Comparison of ENCODE assay signal across 24 cellular contexts in genomic region chr5:180850434-180851078, GRCh38. TPM values are rescaled to one million over a fixed set of nuclear protein-coding genes. Genes with fewer than 3 reads are reported as not detected.
"Had no signal": no experiment of that assay in that cellular context is flagged by ENCODE, and none has a peak within 500 bp of the region (broad histone marks: within the 10 kb centered on the region; RNA-seq: fewer than 3 reads in every experiment).

No MANE protein-coding gene starts in this region.

- H2AFZ ChIP-seq: neural progenitor cell had no signal

- H3K27me3 Mint-ChIP-seq: activated naive CD8-positive, alpha-beta T cell; effector memory CD8-positive, alpha-beta T cell; naive thymus-derived CD4-positive, alpha-beta T cell; stimulated activated naive CD8-positive, alpha-beta T cell treated with anti-CD3 and anti-CD28 coated beads, Interleukin-15, amount 100 ng/mL, for 72 hours had no signal

- H3K4me1 ChIP-seq: foreskin keratinocyte, neural progenitor cell, prostate gland, right atrium auricular region, suprapubic skin, transverse colon, uterus had no signal

- H3K27ac ChIP-seq: epithelial cell of prostate, foreskin keratinocyte, left lung, neural progenitor cell, prostate gland, right atrium auricular region, suprapubic skin, transverse colon, uterus had no signal

- H3K4me3 ChIP-seq: left lung, mucosa of descending colon, neural progenitor cell, prostate gland, right atrium auricular region, suprapubic skin, transverse colon, uterus had no signal

- H3K27ac Mint-ChIP-seq: activated naive CD8-positive, alpha-beta T cell; activated T-helper 1 cell treated with anti-CD3 and anti-CD28 coated beads, Interleukin-12 subunit alpha, Interleukin-12 subunit beta, Interleukin-2, Interleukin-4 antibody, amounts not matched to agents 30 ng/mL and 10 ng/mL and 1 ng/mL, durations not matched to agents 14 hours and 24 hours and 36 hours; effector memory CD8-positive, alpha-beta T cell; naive thymus-derived CD4-positive, alpha-beta T cell; neural progenitor cell; stimulated activated naive CD8-positive, alpha-beta T cell treated with anti-CD3 and anti-CD28 coated beads, Interleukin-15, amount 100 ng/mL, for 72 hours; T-helper 2 cell treated with Interferon-gamma antibody and Interleukin-4, amounts not matched to agents 5 μg/mL and 100 μg/mL, for 36 hours had no signal

- H3K4me1 Mint-ChIP-seq: neural progenitor cell had no signal

- H3K9me3 ChIP-seq: prostate gland, right atrium auricular region, suprapubic skin had no signal

- H3K4me2 ChIP-seq: neural progenitor cell had no signal

- H3K27me3 ChIP-seq: foreskin keratinocyte, left lung, neural progenitor cell, right atrium auricular region, suprapubic skin, transverse colon, uterus had no signal

- H3K36me3 ChIP-seq: uterus had no signal

- DNase-seq: activated CD4-positive, alpha-beta T cell treated with anti-CD3 and anti-CD28 coated beads, Interleukin-2, amount 50 U/mL, for 48 hours; amygdala; dermis blood vessel endothelial cell; effector memory CD8-positive, alpha-beta T cell; foreskin keratinocyte; hippocampal formation; kidney; left lung; mucosa of descending colon; naive thymus-derived CD4-positive, alpha-beta T cell; stimulated activated naive CD8-positive, alpha-beta T cell treated with anti-CD3 and anti-CD28 coated beads, Interleukin-15, amount 100 ng/mL, for 72 hours; transverse colon; uterus had no signal

- H3K4me3 Mint-ChIP-seq: activated naive CD8-positive, alpha-beta T cell; activated T-helper 1 cell treated with anti-CD3 and anti-CD28 coated beads, Interleukin-12 subunit alpha, Interleukin-12 subunit beta, Interleukin-2, Interleukin-4 antibody, amounts not matched to agents 30 ng/mL and 10 ng/mL and 1 ng/mL, durations not matched to agents 14 hours and 24 hours and 36 hours; effector memory CD8-positive, alpha-beta T cell; neural progenitor cell; stimulated activated naive CD8-positive, alpha-beta T cell treated with anti-CD3 and anti-CD28 coated beads, Interleukin-15, amount 100 ng/mL, for 72 hours; T-helper 2 cell treated with Interferon-gamma antibody and Interleukin-4, amounts not matched to agents 5 μg/mL and 100 μg/mL, for 36 hours had no signal

- H3K9ac ChIP-seq: neural progenitor cell had no signal

RNA-seq across cellular contexts. Expression of gene BTNL8, which starts 48.4 kb away (rescaled TPM):
- total RNA-seq: activated T-helper 1 cell treated with anti-CD3 and anti-CD28 coated beads, Interleukin-12 subunit alpha, Interleukin-12 subunit beta, Interleukin-2, Interleukin-4 antibody, amounts not matched to agents 30 ng/mL and 10 ng/mL and 1 ng/mL, durations not matched to agents 14 hours and 24 hours and 36 hours; fibroblast of lung; foreskin keratinocyte; naive thymus-derived CD4-positive, alpha-beta T cell; osteoblast; skeletal muscle tissue had no signal
- polyA plus RNA-seq: fibroblast of lung; foreskin keratinocyte; naive thymus-derived CD4-positive, alpha-beta T cell had no signal
